ENCODE assay signal across 8 cellular contexts in the genomic region with DNA sequence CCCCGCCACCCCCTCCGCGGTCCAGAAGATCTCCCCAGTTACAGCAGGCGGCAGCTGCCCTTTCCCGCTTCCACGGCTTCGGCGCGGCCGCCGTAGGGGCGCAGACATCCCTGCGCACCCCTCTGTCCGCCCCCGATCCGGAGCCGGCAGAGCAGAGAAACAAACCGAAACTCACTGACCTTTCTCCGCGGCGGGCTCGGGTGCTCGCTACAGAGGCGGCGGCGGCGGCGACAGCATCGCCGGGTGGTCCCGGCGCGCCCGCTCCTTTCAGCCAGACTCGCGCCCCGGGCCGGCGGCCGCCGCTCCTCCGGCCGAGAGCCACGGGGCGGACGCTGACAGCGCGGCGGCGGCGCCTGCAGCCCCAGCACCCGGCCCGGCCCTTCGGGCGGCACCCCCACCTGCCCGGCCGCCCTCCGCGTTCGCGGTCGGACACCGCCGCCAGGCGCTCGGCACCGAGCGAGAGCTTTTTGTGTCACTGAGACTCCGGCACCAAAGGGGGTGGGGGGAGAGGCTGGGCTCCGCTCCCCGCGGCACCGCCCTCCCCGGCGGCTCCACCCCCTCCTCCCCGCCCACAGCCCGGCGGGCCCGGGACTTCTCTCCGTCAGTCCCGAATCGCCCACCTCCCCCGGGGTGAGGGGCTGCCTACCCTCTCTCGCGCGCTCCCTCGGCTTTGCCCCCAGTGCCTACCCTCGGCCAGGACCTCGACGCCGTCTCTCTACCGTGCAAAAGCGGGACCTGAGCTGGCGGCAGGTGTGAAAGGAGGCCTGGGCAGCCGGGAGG. TPM values are rescaled to one million over a fixed set of nuclear protein-coding genes. Genes with fewer than 3 reads are reported as not detected.
DNase-seq lines count a peak whose midpoint lies in the region; ATAC-seq, FAIRE-seq and TF ChIP-seq lines count a peak whose summit lies in the region.

No MANE protein-coding gene starts in this region.

- no peaks in the 10 kb centered on the region for H3K27me3 ChIP-seq in small intestine (ENCODE audit: control insufficient read depth in 2 of 2, insufficient read depth in 2 of 2, low read length in 2 of 2)

- ATAC-seq in GM18870 (IDR thresholded peaks at IDR 0.05; ENCODE audit: unreplicated experiment) = no peak

- TF ChIP-seq CTCF in GM12865 (IDR thresholded peaks at IDR 0.05; ENCODE audit: insufficient read depth, low read depth, low read length, missing control alignments) (peak; percentile 25), HFF-Myc (IDR thresholded peaks at IDR 0.05; ENCODE audit: low read depth, low read length, missing control alignments) (no peak), cardiac fibroblast (IDR thresholded peaks at IDR 0.05; ENCODE audit: low read depth, low read length) (no peak)

- no peaks in the 10 kb centered on the region for H3K9me3 ChIP-seq in small intestine (ENCODE audit: control insufficient read depth, low read depth)

- FAIRE-seq in small intestine (lab: Jason Lieb, UNC) = no peak

- no peaks in the 10 kb centered on the region for H3K36me3 ChIP-seq in small intestine (ENCODE audit: control insufficient read depth in 2 of 2, insufficient read depth in 2 of 2, low read length in 2 of 2)

- H3K4me1 ChIP-seq in small intestine (ENCODE audit: control insufficient read depth in 2 of 2, insufficient read depth in 1 of 2, low read depth in 1 of 2, low read length in 1 of 2) = peaks cover 4 to 5% of the 10 kb centered on the region in 2 donors

- H3K27ac ChIP-seq in small intestine (ENCODE audit: low read depth in 1 of 2, low read length in 1 of 2) = peak overlapping the region; percentile 56 to 82

- 0 to 1% (median 0%) methylated on average over 42 to 95 of the region's 95 CpGs for WGBS in small intestine, 3 donors

- H3K4me3 ChIP-seq in GM12865 (ENCODE audit: low read depth, low read length) (peak overlapping the region; percentile 77), HFF-Myc (replicated peaks; ENCODE audit: low read depth, low read length) (peak overlapping the region; percentile 94), cardiac fibroblast (replicated peaks in 1 of 2; ENCODE audit: low read depth in 2 of 2, low read length in 2 of 2) (peak overlapping the region; percentile 88 to 89), small intestine (ENCODE audit: low read depth in 1 of 2, low read length in 2 of 2) (peak overlapping the region; percentile 75 to 90)

- DNase-seq in GM12865 (ENCODE audit: low read depth) (peak; percentile 83), HFF-Myc (ENCODE audit: extremely low read depth, low read depth) (no peak), NCI-H1092 (lab: John Stamatoyannopoulos, UW) (peak; percentile 52), UCSD-AML1 (lab: John Stamatoyannopoulos, UW; ENCODE audit: unreplicated experiment) (peak; percentile 28), cardiac fibroblast (ENCODE audit: low read depth in 2 of 2) (peak; percentile 73), iris pigment epithelial cell (ENCODE audit: low read depth) (peak; percentile 62), small intestine (peak; percentile 88)

RNA-seq across cellular contexts. Expression of a gene that starts 1.4 kb away (rescaled TPM):
- 1 to 10 TPM; 1.4 to 5.4 (median 3.4) TPM for polyA plus RNA-seq in small intestine
